Comparison of ENCODE assay signal across 1 cellular context in the genomic region with DNA sequence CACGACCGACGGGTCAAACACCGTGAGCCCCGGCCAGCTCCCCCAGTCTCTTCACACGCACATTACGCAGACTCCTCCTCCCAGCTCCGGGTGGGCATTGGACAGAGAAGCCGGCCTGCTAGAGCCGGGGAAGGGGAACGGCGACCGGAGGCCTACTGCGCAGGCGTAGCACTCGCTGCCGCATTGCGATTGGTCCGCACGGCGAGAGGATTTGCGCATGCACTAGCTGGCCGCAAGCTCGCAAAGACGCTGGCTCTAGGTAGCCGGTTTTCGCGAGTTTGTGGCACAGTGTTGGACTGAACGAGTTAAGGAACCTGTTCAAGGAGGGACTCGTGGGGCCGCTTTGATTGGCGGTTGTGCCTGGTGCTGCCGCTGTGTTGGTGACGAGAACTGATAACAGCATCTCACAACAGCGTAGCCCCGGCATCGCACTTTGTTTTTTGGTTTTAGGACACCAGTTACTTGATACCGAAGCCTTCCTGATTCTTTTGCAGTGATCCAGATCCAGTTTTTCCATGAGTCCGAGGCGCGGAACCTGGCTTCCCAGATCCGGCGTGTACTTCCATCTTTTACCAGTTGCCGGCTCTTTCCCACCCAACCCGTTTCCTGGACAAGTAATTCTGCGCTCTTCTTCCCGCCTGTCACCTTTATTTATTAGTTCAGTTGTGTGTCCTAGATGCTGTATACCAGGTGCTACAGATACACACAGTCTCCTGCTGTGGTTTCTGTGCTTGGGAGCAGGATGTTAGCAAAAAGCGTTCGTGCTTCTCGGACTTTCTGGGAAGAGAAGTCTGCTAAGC.
A peak's percentile ranks its signal among the peaks of the same experiment; 100 is the strongest.
TF ChIP-seq lines count a peak whose summit lies in the region.

A gene (minus strand): TSS at position 139 of the 800 bp plus-strand sequence. CDS start 185 bp downstream, outside the sequence.

TF ChIP-seq in K562, 482 proteins besides CTCF, POLR2A, EP300 and RAD21 (continued from another document and continues in another):
- TF ChIP-seq HMGN3 (IDR thresholded peaks at IDR 0.05; ENCODE audit: borderline replicate concordance, extremely low read depth, insufficient read length, low read depth, low read length) (no peak), LEF1 (IDR thresholded peaks at IDR 0.05) (peak; percentile 42), NONO (IDR thresholded peaks at IDR 0.05; ENCODE audit: low read depth in 2 of 2, low read length in 1 of 2) (peak in 1 of 2 experiments; percentile 30; a peak in 1 of 4 replicates), TCF7L2 (IDR thresholded peaks at IDR 0.05; ENCODE audit: low read depth, low read length) (no peak), NR4A1 (CRISPR knock-in tag; IDR thresholded peaks at IDR 0.05) (peak; percentile 49; the same call in 1 of the 2 replicates), NR4A1 (tag; IDR thresholded peaks at IDR 0.05) (no peak), ARID2 (IDR thresholded peaks at IDR 0.05) (no peak), HNRNPUL1 (IDR thresholded peaks at IDR 0.05; ENCODE audit: low read length) (no peak), CTBP1 (IDR thresholded peaks at IDR 0.05; ENCODE audit: borderline replicate concordance) (peak; percentile 78), PHB2 (IDR thresholded peaks at IDR 0.05; ENCODE audit: low read depth) (no peak; the same call in 1 of the 2 replicates), YY1 (IDR thresholded peaks at IDR 0.05; ENCODE audit: borderline replicate concordance in 1 of 3, control insufficient read depth in 1 of 3, extremely low read depth in 1 of 3, insufficient read depth in 3 of 3, insufficient read length in 1 of 3, insufficient replicate concordance in 2 of 3, low read depth in 1 of 3, low read length in 2 of 3) (peak in 2 of 3 experiments; percentile 59 to 79), POLR2B (IDR thresholded peaks at IDR 0.05; ENCODE audit: low read depth, partially characterized antibody) (peak; percentile 79), SMAD3 (CRISPR knock-in tag; conservative IDR thresholded peaks at IDR 0.05) (no peak), ILK (tag; IDR thresholded peaks at IDR 0.05; ENCODE audit: borderline replicate concordance, low read depth) (no peak), ATF7 (IDR thresholded peaks at IDR 0.05) (peak; percentile 77), ZNF668 (CRISPR knock-in tag; IDR thresholded peaks at IDR 0.05) (no peak), ARID1B (IDR thresholded peaks at IDR 0.05) (peak; percentile 51), NR1H2 (CRISPR knock-in tag; IDR thresholded peaks at IDR 0.05) (0 out of 2 replicates have a peak, but pooled peaks have one; percentile 51), HOXB6 (CRISPR knock-in tag; IDR thresholded peaks at IDR 0.05; ENCODE audit: borderline replicate concordance) (no peak), NFXL1 (CRISPR knock-in tag; IDR thresholded peaks at IDR 0.05) (no peak), IFI16 (CRISPR knock-in tag; IDR thresholded peaks at IDR 0.05) (no peak), NFE2L1 (tag; IDR thresholded peaks at IDR 0.05; ENCODE audit: borderline replicate concordance, low read depth) (no peak), HDAC6 (IDR thresholded peaks at IDR 0.05; ENCODE audit: low read depth, low read length) (no peak), MBD2 (IDR thresholded peaks at IDR 0.05; ENCODE audit: borderline replicate concordance, low read depth) (no peak; the same call in 1 of the 2 replicates), TFAM (CRISPR knock-in tag; conservative IDR thresholded peaks at IDR 0.05) (no peak), KAT8 (IDR thresholded peaks at IDR 0.05; ENCODE audit: low read depth) (no peak), NCOA4 (IDR thresholded peaks at IDR 0.05; ENCODE audit: partially characterized antibody) (no peak), SMARCE1 (IDR thresholded peaks at IDR 0.05) (peak; percentile 47; the same call in 1 of the 2 replicates), MCM7 (IDR thresholded peaks at IDR 0.05) (no peak), PHF8 (IDR thresholded peaks at IDR 0.05; ENCODE audit: borderline replicate concordance, low read length) (peak; percentile 84)
- TF ChIP-seq, protein P1, sequence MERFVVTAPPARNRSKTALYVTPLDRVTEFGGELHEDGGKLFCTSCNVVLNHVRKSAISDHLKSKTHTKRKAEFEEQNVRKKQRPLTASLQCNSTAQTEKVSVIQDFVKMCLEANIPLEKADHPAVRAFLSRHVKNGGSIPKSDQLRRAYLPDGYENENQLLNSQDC (CRISPR knock-in tag; IDR thresholded peaks at IDR 0.05) = no peak
- TF ChIP-seq, protein P2, sequence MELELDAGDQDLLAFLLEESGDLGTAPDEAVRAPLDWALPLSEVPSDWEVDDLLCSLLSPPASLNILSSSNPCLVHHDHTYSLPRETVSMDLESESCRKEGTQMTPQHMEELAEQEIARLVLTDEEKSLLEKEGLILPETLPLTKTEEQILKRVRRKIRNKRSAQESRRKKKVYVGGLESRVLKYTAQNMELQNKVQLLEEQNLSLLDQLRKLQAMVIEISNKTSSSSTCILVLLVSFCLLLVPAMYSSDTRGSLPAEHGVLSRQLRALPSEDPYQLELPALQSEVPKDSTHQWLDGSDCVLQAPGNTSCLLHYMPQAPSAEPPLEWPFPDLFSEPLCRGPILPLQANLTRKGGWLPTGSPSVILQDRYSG (tag; conservative IDR thresholded peaks at IDR 0.05; ENCODE audit: low read depth) = no peak
- TF ChIP-seq, protein P3, sequence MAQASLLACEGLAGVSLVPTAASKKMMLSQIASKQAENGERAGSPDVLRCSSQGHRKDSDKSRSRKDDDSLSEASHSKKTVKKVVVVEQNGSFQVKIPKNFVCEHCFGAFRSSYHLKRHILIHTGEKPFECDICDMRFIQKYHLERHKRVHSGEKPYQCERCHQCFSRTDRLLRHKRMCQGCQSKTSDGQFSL (CRISPR knock-in tag; IDR thresholded peaks at IDR 0.05) = no peak
- TF ChIP-seq, protein P3 (tag; IDR thresholded peaks at IDR 0.05) = no peak
- TF ChIP-seq, protein P4, sequence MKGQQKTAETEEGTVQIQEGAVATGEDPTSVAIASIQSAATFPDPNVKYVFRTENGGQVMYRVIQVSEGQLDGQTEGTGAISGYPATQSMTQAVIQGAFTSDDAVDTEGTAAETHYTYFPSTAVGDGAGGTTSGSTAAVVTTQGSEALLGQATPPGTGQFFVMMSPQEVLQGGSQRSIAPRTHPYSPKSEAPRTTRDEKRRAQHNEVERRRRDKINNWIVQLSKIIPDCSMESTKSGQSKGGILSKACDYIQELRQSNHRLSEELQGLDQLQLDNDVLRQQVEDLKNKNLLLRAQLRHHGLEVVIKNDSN (CRISPR knock-in tag; IDR thresholded peaks at IDR 0.05) = no peak
- TF ChIP-seq, protein P5, sequence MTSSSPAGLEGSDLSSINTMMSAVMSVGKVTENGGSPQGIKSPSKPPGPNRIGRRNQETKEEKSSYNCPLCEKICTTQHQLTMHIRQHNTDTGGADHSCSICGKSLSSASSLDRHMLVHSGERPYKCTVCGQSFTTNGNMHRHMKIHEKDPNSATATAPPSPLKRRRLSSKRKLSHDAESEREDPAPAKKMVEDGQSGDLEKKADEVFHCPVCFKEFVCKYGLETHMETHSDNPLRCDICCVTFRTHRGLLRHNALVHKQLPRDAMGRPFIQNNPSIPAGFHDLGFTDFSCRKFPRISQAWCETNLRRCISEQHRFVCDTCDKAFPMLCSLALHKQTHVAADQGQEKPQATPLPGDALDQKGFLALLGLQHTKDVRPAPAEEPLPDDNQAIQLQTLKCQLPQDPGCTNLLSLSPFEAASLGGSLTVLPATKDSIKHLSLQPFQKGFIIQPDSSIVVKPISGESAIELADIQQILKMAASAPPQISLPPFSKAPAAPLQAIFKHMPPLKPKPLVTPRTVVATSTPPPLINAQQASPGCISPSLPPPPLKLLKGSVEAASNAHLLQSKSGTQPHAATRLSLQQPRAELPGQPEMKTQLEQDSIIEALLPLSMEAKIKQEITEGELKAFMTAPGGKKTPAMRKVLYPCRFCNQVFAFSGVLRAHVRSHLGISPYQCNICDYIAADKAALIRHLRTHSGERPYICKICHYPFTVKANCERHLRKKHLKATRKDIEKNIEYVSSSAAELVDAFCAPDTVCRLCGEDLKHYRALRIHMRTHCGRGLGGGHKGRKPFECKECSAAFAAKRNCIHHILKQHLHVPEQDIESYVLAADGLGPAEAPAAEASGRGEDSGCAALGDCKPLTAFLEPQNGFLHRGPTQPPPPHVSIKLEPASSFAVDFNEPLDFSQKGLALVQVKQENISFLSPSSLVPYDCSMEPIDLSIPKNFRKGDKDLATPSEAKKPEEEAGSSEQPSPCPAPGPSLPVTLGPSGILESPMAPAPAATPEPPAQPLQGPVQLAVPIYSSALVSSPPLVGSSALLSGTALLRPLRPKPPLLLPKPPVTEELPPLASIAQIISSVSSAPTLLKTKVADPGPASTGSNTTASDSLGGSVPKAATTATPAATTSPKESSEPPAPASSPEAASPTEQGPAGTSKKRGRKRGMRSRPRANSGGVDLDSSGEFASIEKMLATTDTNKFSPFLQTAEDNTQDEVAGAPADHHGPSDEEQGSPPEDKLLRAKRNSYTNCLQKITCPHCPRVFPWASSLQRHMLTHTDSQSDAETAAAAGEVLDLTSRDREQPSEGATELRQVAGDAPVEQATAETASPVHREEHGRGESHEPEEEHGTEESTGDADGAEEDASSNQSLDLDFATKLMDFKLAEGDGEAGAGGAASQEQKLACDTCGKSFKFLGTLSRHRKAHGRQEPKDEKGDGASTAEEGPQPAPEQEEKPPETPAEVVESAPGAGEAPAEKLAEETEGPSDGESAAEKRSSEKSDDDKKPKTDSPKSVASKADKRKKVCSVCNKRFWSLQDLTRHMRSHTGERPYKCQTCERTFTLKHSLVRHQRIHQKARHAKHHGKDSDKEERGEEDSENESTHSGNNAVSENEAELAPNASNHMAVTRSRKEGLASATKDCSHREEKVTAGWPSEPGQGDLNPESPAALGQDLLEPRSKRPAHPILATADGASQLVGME (CRISPR knock-in tag; IDR thresholded peaks at IDR 0.05) = no peak
- TF ChIP-seq, protein P6, sequence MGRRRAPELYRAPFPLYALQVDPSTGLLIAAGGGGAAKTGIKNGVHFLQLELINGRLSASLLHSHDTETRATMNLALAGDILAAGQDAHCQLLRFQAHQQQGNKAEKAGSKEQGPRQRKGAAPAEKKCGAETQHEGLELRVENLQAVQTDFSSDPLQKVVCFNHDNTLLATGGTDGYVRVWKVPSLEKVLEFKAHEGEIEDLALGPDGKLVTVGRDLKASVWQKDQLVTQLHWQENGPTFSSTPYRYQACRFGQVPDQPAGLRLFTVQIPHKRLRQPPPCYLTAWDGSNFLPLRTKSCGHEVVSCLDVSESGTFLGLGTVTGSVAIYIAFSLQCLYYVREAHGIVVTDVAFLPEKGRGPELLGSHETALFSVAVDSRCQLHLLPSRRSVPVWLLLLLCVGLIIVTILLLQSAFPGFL (CRISPR knock-in tag; IDR thresholded peaks at IDR 0.05) = no peak
- TF ChIP-seq, protein P7, sequence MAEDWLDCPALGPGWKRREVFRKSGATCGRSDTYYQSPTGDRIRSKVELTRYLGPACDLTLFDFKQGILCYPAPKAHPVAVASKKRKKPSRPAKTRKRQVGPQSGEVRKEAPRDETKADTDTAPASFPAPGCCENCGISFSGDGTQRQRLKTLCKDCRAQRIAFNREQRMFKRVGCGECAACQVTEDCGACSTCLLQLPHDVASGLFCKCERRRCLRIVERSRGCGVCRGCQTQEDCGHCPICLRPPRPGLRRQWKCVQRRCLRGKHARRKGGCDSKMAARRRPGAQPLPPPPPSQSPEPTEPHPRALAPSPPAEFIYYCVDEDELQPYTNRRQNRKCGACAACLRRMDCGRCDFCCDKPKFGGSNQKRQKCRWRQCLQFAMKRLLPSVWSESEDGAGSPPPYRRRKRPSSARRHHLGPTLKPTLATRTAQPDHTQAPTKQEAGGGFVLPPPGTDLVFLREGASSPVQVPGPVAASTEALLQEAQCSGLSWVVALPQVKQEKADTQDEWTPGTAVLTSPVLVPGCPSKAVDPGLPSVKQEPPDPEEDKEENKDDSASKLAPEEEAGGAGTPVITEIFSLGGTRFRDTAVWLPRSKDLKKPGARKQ (CRISPR knock-in tag; IDR thresholded peaks at IDR 0.05) = no peak
